Comparison of ENCODE assay signal across 8 cellular contexts in the genomic region with DNA sequence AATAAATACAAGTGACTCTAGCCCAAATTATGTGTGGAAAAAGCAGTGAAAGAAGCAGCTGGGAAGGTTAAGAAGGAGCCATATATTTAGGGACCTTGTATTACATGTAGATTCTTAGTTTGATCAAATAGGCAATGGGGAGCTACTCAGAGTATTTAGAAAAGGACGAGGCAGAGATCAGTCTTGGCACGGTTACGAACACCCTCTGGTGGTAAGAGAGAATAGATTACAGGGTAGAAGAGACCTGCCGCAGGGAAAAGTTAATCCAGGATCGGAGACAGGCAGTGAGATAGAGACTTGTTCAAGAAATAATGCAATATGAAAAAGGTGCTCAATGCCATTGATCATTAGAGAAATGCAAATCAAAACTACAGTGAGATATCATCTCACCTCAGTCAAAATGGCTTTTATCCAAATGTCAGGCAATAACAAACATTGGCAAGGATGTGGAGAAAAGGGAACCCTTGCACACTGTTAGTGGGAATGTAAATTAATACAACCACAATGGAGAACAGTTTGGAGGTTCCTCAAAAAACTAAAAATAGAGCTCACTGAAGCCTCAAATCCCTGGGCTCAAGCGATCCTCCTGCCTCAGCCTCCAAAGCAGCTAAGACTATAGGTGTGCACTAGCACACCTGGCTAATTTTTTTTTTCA. TPM values are rescaled to one million over a fixed set of nuclear protein-coding genes. Genes with fewer than 3 reads are reported as not detected.
DNase-seq lines count a peak whose midpoint lies in the region; ATAC-seq, FAIRE-seq and TF ChIP-seq lines count a peak whose summit lies in the region.

No MANE protein-coding gene starts in this region.

- H3K27me3 ChIP-seq in NT2/D1 (ENCODE audit: insufficient read depth, insufficient read length): no peaks in the 10 kb centered on the region

- no peaks in the 10 kb centered on the region for H3K9me3 Mint-ChIP-seq in natural killer cell treated with Interleukin-12 subunit alpha and Interleukin-12 subunit beta and Interleukin-15 and Interleukin-18, amount 100 ng/mL, for 72 hours

- FAIRE-seq in GM12892 (lab: Jason Lieb, UNC): no peak

- no peaks in the 10 kb centered on the region for H3K27me3 Mint-ChIP-seq in natural killer cell treated with Interleukin-12 subunit alpha and Interleukin-12 subunit beta and Interleukin-15 and Interleukin-18, amount 100 ng/mL, for 72 hours

- peaks cover 11 to 21% of the 10 kb centered on the region in 2 donors for H3K4me1 Mint-ChIP-seq in natural killer cell treated with Interleukin-12 subunit alpha and Interleukin-12 subunit beta and Interleukin-15 and Interleukin-18, amount 100 ng/mL, for 72 hours (ENCODE audit: low read depth in 2 of 2)

- no peak overlapping the region for H3K4me3 ChIP-seq in NT2/D1 (ENCODE audit: insufficient read length, low read depth)

- peaks cover 21% of the 10 kb centered on the region for H3K36me3 ChIP-seq in NT2/D1 (ENCODE audit: insufficient read depth, insufficient read length, low read length)

- in situ Hi-C loops in GM13977 (cut with MboI; ENCODE audit: low pct_unique_long_range_greater_than_20kb, low sequenced_read_pairs, unreplicated experiment): no loop called here

- H3K9ac ChIP-seq in NT2/D1 (ENCODE audit: insufficient read length, low read depth): no peak overlapping the region

- no peaks in the 10 kb centered on the region for H3K9me3 ChIP-seq in NT2/D1 (ENCODE audit: insufficient read depth, low read length)

- no peaks in the 10 kb centered on the region for H3K4me1 ChIP-seq in NT2/D1 (ENCODE audit: insufficient read depth, insufficient read length)

- TF ChIP-seq POLR2A in GM12892 (IDR thresholded peaks at IDR 0.05; ENCODE audit: low read depth, low read length): no peak

- no peak for ATAC-seq in natural killer cell treated with Interleukin-12 subunit alpha and Interleukin-12 subunit beta and Interleukin-15 and Interleukin-18, amount 100 ng/mL, for 72 hours
- ATAC-seq in GM21786 (IDR thresholded peaks at IDR 0.05; ENCODE audit: unreplicated experiment): no peak

- peak; percentile 20 for TF ChIP-seq CTCF in GM13977 (IDR thresholded peaks at IDR 0.05; ENCODE audit: extremely low read depth, insufficient read depth, missing control alignments)

- peaks cover 4% of the 10 kb centered on the region for H3K36me3 Mint-ChIP-seq in natural killer cell treated with Interleukin-12 subunit alpha and Interleukin-12 subunit beta and Interleukin-15 and Interleukin-18, amount 100 ng/mL, for 72 hours

- H3K4me3 Mint-ChIP-seq in natural killer cell treated with Interleukin-12 subunit alpha and Interleukin-12 subunit beta and Interleukin-15 and Interleukin-18, amount 100 ng/mL, for 72 hours: no peak overlapping the region

- no peak overlapping the region for H3K27ac Mint-ChIP-seq in natural killer cell treated with Interleukin-12 subunit alpha and Interleukin-12 subunit beta and Interleukin-15 and Interleukin-18, amount 100 ng/mL, for 72 hours

- no peak for DNase-seq in GM13977 (ENCODE audit: low spot score)
- DNase-seq in NT2/D1 (ENCODE audit: low read depth, low spot score): peak; percentile 22
- peak; percentile 38 for DNase-seq in fibroblast of gingiva (ENCODE audit: low read depth)
- DNase-seq in occipital lobe (lab: John Stamatoyannopoulos, UW): peak; percentile 17
- no peak for DNase-seq in activated effector memory CD4-positive, alpha-beta T cell treated with anti-CD3 and anti-CD28 coated beads, Interleukin-2, amount 50 U/mL, for 16 hours
- DNase-seq in natural killer cell treated with Interleukin-12 subunit alpha and Interleukin-12 subunit beta and Interleukin-15 and Interleukin-18, amount 100 ng/mL, for 72 hours (ENCODE audit: low spot score): no peak
- no peak for DNase-seq in GM12892 (ENCODE audit: insufficient read length)

RNA-seq across cellular contexts. Expression of gene INIP, which starts 12.0 kb away (rescaled TPM):
- 27.3 TPM for total RNA-seq in occipital lobe
- 10 to 100 TPM; 31.3 to 39.5 TPM for total RNA-seq in natural killer cell treated with Interleukin-12 subunit alpha and Interleukin-12 subunit beta and Interleukin-15 and Interleukin-18, amount 100 ng/mL, for 72 hours
- 21.3 TPM for polyA plus RNA-seq in GM12892 (2012; ENCODE audit: missing spikeins)

RNA-seq across cellular contexts. Expression of gene SNX30, which starts 44.7 kb away (rescaled TPM):
- 25.0 TPM for total RNA-seq in occipital lobe
- total RNA-seq in natural killer cell treated with Interleukin-12 subunit alpha and Interleukin-12 subunit beta and Interleukin-15 and Interleukin-18, amount 100 ng/mL, for 72 hours: 1 to 10 TPM; 6.1 to 6.2 TPM
- 3.1 TPM for polyA plus RNA-seq in GM12892 (2012; ENCODE audit: missing spikeins)

Comparison
In these comparisons a context has a peak if more than half of its experiments do, and no peak if none do; other contexts are left out.
1. DNase-seq: peak in NT2/D1 (single experiment), fibroblast of gingiva (single experiment) and occipital lobe (single experiment); none in GM13977 (single experiment), activated effector memory CD4-positive, alpha-beta T cell treated with anti-CD3 and anti-CD28 coated beads, Interleukin-2, amount 50 U/mL, for 16 hours (single experiment), natural killer cell treated with Interleukin-12 subunit alpha and Interleukin-12 subunit beta and Interleukin-15 and Interleukin-18, amount 100 ng/mL, for 72 hours (single experiment) and GM12892 (single experiment).